Comparison of ENCODE assay signal across 24 cellular contexts in genomic region chr17:53227514-53227913, GRCh38.
"Had no signal": no experiment of that assay in that cellular context is flagged by ENCODE, and none has a peak within 500 bp of the region (broad histone marks: within the 10 kb centered on the region; RNA-seq: fewer than 3 reads in every experiment).

No MANE protein-coding gene starts in this region.

- H3K4me1 Mint-ChIP-seq: activated naive CD8-positive, alpha-beta T cell treated with anti-CD3 and anti-CD28 coated beads for 36 hours; naive thymus-derived CD4-positive, alpha-beta T cell; neural crest cell had no signal

- H3K36me3 ChIP-seq: colonic mucosa, esophagus squamous epithelium, gastrocnemius medialis, left lung, upper lobe of left lung, WERI-Rb-1 had no signal

- ATAC-seq: effector memory CD8-positive, alpha-beta T cell; gastrocnemius medialis; left lung; naive thymus-derived CD4-positive, alpha-beta T cell; stimulated activated naive CD8-positive, alpha-beta T cell treated with anti-CD3 and anti-CD28 coated beads, Interleukin-15, Interleukin-2, amounts not matched to agents 100 U/mL and 50 U/mL, for 24 hours had no signal

- H3K27ac Mint-ChIP-seq: activated naive CD8-positive, alpha-beta T cell treated with anti-CD3 and anti-CD28 coated beads for 36 hours; activated T-cell treated with anti-CD3 and anti-CD28 coated beads, Interleukin-2, amount 50 U/mL, for 24 hours; effector memory CD8-positive, alpha-beta T cell; naive thymus-derived CD4-positive, alpha-beta T cell had no signal

- DNase-seq: activated CD4-positive, CD25-positive, alpha-beta regulatory T cell treated with anti-CD3 and anti-CD28 coated beads, Interleukin-2, amount 50 U/mL, for 72 hours; activated CD8-positive, alpha-beta memory T cell treated with anti-CD3 and anti-CD28 coated beads, Interleukin-2, amount 50 U/mL, for 4 hours; activated naive CD4-positive, alpha-beta T cell treated with Interleukin-2 at 50 U/mL for 16 hours; activated naive CD8-positive, alpha-beta T cell treated with anti-CD3 and anti-CD28 coated beads for 36 hours; activated T-cell treated with anti-CD3 and anti-CD28 coated beads, Interleukin-2, amount 50 U/mL, for 24 hours; colonic mucosa; dorsolateral prefrontal cortex; effector memory CD8-positive, alpha-beta T cell; esophagus squamous epithelium; gastrocnemius medialis; head of caudate nucleus; islet precursor cell; left lung; naive thymus-derived CD4-positive, alpha-beta T cell; occipital lobe; retina; stimulated activated CD4-positive, alpha-beta T cell treated with anti-CD3 and anti-CD28 coated beads, Interleukin-12 subunit alpha, Interleukin-12 subunit beta, amount 100 ng/mL, for 4 hours; stimulated activated CD4-positive, alpha-beta T cell treated with anti-CD3 and anti-CD28 coated beads, Interleukin-4, amount 100 ng/mL, for 4 hours; stimulated activated naive CD8-positive, alpha-beta T cell treated with anti-CD3 and anti-CD28 coated beads, Interleukin-15, Interleukin-2, amounts not matched to agents 100 U/mL and 50 U/mL, for 24 hours; T-helper 1 cell; upper lobe of left lung; WERI-Rb-1 had no signal

- H3K27ac ChIP-seq: colonic mucosa, dorsolateral prefrontal cortex, esophagus squamous epithelium, gastrocnemius medialis, left lung, upper lobe of left lung, WERI-Rb-1 had no signal

- H3K4me3 ChIP-seq: colonic mucosa, dorsolateral prefrontal cortex, esophagus squamous epithelium, gastrocnemius medialis, left lung, lung, upper lobe of left lung had no signal

- H3K27me3 ChIP-seq: colonic mucosa, dorsolateral prefrontal cortex, esophagus squamous epithelium, gastrocnemius medialis, left lung, upper lobe of left lung had no signal

- H3K4me3 Mint-ChIP-seq: activated naive CD8-positive, alpha-beta T cell treated with anti-CD3 and anti-CD28 coated beads for 36 hours; activated T-cell treated with anti-CD3 and anti-CD28 coated beads, Interleukin-2, amount 50 U/mL, for 24 hours; effector memory CD8-positive, alpha-beta T cell; naive thymus-derived CD4-positive, alpha-beta T cell; neural crest cell had no signal

- H3K27me3 Mint-ChIP-seq: activated naive CD8-positive, alpha-beta T cell treated with anti-CD3 and anti-CD28 coated beads for 36 hours; activated T-cell treated with anti-CD3 and anti-CD28 coated beads, Interleukin-2, amount 50 U/mL, for 24 hours; effector memory CD8-positive, alpha-beta T cell had no signal

- H3K36me3 Mint-ChIP-seq: activated naive CD8-positive, alpha-beta T cell treated with anti-CD3 and anti-CD28 coated beads for 36 hours; naive thymus-derived CD4-positive, alpha-beta T cell had no signal

- H3K4me1 ChIP-seq: colonic mucosa, esophagus squamous epithelium, gastrocnemius medialis, left lung, upper lobe of left lung had no signal

- H3K9me3 ChIP-seq: colonic mucosa, esophagus squamous epithelium, gastrocnemius medialis, left lung had no signal
